1 cellular context compared by ENCODE assay signal in genomic region chr20:32109392-32110172, GRCh38.
A peak's percentile ranks its signal among the peaks of the same experiment; 100 is the strongest.
TF ChIP-seq lines count a peak whose summit lies in the region.

Gene TM9SF4, plus strand, starts transcription at chr20:32109714. Its CDS starts 27 bp downstream, at chr20:32109741.

TF ChIP-seq in HEK293, 187 proteins besides CTCF, POLR2A, EP300 and RAD21 (continued from another document and continues in another):
- peak; percentile 80 for TF ChIP-seq ZBTB20 (tag by site-specific recombination; IDR thresholded peaks at IDR 0.05)
- TF ChIP-seq, protein P1, sequence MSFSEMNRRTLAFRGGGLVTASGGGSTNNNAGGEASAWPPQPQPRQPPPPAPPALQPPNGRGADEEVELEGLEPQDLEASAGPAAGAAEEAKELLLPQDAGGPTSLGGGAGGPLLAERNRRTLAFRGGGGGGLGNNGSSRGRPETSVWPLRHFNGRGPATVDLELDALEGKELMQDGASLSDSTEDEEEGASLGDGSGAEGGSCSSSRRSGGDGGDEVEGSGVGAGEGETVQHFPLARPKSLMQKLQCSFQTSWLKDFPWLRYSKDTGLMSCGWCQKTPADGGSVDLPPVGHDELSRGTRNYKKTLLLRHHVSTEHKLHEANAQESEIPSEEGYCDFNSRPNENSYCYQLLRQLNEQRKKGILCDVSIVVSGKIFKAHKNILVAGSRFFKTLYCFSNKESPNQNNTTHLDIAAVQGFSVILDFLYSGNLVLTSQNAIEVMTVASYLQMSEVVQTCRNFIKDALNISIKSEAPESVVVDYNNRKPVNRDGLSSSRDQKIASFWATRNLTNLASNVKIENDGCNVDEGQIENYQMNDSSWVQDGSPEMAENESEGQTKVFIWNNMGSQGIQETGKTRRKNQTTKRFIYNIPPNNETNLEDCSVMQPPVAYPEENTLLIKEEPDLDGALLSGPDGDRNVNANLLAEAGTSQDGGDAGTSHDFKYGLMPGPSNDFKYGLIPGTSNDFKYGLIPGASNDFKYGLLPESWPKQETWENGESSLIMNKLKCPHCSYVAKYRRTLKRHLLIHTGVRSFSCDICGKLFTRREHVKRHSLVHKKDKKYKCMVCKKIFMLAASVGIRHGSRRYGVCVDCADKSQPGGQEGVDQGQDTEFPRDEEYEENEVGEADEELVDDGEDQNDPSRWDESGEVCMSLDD (tag by site-specific recombination; IDR thresholded peaks at IDR 0.05), result peak; percentile 62
- no peak for TF ChIP-seq ZNF747 (tag by site-specific recombination; IDR thresholded peaks at IDR 0.05)
- TF ChIP-seq, protein P2, sequence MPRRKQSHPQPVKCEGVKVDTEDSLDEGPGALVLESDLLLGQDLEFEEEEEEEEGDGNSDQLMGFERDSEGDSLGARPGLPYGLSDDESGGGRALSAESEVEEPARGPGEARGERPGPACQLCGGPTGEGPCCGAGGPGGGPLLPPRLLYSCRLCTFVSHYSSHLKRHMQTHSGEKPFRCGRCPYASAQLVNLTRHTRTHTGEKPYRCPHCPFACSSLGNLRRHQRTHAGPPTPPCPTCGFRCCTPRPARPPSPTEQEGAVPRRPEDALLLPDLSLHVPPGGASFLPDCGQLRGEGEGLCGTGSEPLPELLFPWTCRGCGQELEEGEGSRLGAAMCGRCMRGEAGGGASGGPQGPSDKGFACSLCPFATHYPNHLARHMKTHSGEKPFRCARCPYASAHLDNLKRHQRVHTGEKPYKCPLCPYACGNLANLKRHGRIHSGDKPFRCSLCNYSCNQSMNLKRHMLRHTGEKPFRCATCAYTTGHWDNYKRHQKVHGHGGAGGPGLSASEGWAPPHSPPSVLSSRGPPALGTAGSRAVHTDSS (tag by site-specific recombination; IDR thresholded peaks at IDR 0.05), result peak; percentile 76
- TF ChIP-seq ZSCAN16 (tag by site-specific recombination; IDR thresholded peaks at IDR 0.05), result peak; percentile 76; the same call in 1 of the 2 replicates
- TF ChIP-seq, protein P3, sequence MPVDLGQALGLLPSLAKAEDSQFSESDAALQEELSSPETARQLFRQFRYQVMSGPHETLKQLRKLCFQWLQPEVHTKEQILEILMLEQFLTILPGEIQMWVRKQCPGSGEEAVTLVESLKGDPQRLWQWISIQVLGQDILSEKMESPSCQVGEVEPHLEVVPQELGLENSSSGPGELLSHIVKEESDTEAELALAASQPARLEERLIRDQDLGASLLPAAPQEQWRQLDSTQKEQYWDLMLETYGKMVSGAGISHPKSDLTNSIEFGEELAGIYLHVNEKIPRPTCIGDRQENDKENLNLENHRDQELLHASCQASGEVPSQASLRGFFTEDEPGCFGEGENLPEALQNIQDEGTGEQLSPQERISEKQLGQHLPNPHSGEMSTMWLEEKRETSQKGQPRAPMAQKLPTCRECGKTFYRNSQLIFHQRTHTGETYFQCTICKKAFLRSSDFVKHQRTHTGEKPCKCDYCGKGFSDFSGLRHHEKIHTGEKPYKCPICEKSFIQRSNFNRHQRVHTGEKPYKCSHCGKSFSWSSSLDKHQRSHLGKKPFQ (tag by site-specific recombination; IDR thresholded peaks at IDR 0.05), result peak; percentile 53
- peak; percentile 81 for TF ChIP-seq IKZF3 (tag by site-specific recombination; IDR thresholded peaks at IDR 0.05)
- no peak for TF ChIP-seq ZNF664 (tag by site-specific recombination; IDR thresholded peaks at IDR 0.05)
- peak; percentile 94 for TF ChIP-seq KLF8 (tag by site-specific recombination; IDR thresholded peaks at IDR 0.05)
- no peak for TF ChIP-seq ZNF514 (tag by site-specific recombination; IDR thresholded peaks at IDR 0.05)
- TF ChIP-seq ZNF335 (tag by site-specific recombination; conservative IDR thresholded peaks at IDR 0.05), result peak; percentile 100
- no peak for TF ChIP-seq ZNF624 (tag by site-specific recombination; IDR thresholded peaks at IDR 0.05)
- no peak for TF ChIP-seq ZNF148 (tag by site-specific recombination; IDR thresholded peaks at IDR 0.05; ENCODE audit: borderline replicate concordance)
- no peak for TF ChIP-seq ZNF248 (tag by site-specific recombination; IDR thresholded peaks at IDR 0.05)
- peak; percentile 92 for TF ChIP-seq OVOL3 (tag by site-specific recombination; IDR thresholded peaks at IDR 0.05)
- TF ChIP-seq ZNF600 (tag by site-specific recombination; IDR thresholded peaks at IDR 0.05), result peak; percentile 86
- TF ChIP-seq ZNF837 (tag by site-specific recombination; IDR thresholded peaks at IDR 0.05), result no peak
- no peak for TF ChIP-seq ZNF426 (tag by site-specific recombination; IDR thresholded peaks at IDR 0.05)
- no peak for TF ChIP-seq ZNF704 (tag by site-specific recombination; IDR thresholded peaks at IDR 0.05)
- no peak for TF ChIP-seq ZNF830 (tag by site-specific recombination; IDR thresholded peaks at IDR 0.05; ENCODE audit: low read depth)
- no peak for TF ChIP-seq ZNF404 (tag by site-specific recombination; IDR thresholded peaks at IDR 0.05)
- TF ChIP-seq ZNF510 (tag by site-specific recombination; IDR thresholded peaks at IDR 0.05; ENCODE audit: insufficient replicate concordance), result no peak
- TF ChIP-seq GLI4 (tag by site-specific recombination; IDR thresholded peaks at IDR 0.05), result no peak
- TF ChIP-seq TCF7L2 (IDR thresholded peaks at IDR 0.05; ENCODE audit: borderline replicate concordance, low read depth, low read length), result no peak
- TF ChIP-seq, protein P4, sequence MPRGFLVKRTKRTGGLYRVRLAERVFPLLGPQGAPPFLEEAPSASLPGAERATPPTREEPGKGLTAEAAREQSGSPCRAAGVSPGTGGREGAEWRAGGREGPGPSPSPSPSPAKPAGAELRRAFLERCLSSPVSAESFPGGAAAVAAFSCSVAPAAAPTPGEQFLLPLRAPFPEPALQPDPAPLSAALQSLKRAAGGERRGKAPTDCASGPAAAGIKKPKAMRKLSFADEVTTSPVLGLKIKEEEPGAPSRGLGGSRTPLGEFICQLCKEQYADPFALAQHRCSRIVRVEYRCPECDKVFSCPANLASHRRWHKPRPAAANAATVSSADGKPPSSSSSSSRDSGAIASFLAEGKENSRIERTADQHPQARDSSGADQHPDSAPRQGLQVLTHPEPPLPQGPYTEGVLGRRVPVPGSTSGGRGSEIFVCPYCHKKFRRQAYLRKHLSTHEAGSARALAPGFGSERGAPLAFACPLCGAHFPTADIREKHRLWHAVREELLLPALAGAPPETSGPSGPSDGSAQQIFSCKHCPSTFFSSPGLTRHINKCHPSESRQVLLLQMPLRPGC (tag by site-specific recombination; IDR thresholded peaks at IDR 0.05), result peak; percentile 80
- no peak for TF ChIP-seq ZNF48 (tag by site-specific recombination; IDR thresholded peaks at IDR 0.05)
- no peak for TF ChIP-seq ZNF658 (tag by site-specific recombination; IDR thresholded peaks at IDR 0.05)
- TF ChIP-seq ZNF311 (tag by site-specific recombination; IDR thresholded peaks at IDR 0.05; ENCODE audit: borderline replicate concordance), result no peak
- peak; percentile 91 for TF ChIP-seq SP7 (tag by site-specific recombination; IDR thresholded peaks at IDR 0.05)
- no peak for TF ChIP-seq ZNF558 (tag by site-specific recombination; IDR thresholded peaks at IDR 0.05)
- TF ChIP-seq ZBTB1 (tag by site-specific recombination; IDR thresholded peaks at IDR 0.05), result no peak
- TF ChIP-seq SCRT2 (tag by site-specific recombination; IDR thresholded peaks at IDR 0.05), result peak; percentile 82
- TF ChIP-seq, protein P5, sequence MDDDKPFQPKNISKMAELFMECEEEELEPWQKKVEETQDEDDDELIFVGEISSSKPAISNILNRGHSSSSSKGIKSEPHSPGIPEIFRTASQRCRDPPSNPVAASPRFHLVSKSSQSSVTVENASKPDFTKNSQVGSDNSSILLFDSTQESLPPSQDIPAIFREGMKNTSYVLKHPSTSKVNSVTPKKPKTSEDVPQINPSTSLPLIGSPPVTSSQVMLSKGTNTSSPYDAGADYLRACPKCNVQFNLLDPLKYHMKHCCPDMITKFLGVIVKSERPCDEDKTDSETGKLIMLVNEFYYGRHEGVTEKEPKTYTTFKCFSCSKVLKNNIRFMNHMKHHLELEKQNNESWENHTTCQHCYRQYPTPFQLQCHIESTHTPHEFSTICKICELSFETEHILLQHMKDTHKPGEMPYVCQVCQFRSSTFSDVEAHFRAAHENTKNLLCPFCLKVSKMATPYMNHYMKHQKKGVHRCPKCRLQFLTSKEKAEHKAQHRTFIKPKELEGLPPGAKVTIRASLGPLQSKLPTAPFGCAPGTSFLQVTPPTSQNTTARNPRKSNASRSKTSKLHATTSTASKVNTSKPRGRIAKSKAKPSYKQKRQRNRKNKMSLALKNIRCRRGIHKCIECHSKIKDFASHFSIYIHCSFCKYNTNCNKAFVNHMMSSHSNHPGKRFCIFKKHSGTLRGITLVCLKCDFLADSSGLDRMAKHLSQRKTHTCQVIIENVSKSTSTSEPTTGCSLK (tag by site-specific recombination; IDR thresholded peaks at IDR 0.05), result no peak
- no peak for TF ChIP-seq ZNF140 (tag by site-specific recombination; IDR thresholded peaks at IDR 0.05)
- no peak; the same call in 1 of the 2 replicates for TF ChIP-seq ZNF654 (tag by site-specific recombination; IDR thresholded peaks at IDR 0.05; ENCODE audit: low read depth)
- no peak; the same call in 1 of the 2 replicates for TF ChIP-seq ZNF184 (tag by site-specific recombination; IDR thresholded peaks at IDR 0.05)
- peak; percentile 60 for TF ChIP-seq GLIS2 (tag by site-specific recombination; IDR thresholded peaks at IDR 0.05)
- peak; percentile 40; the same call in 1 of the 2 replicates for TF ChIP-seq KLF1 (tag by site-specific recombination; IDR thresholded peaks at IDR 0.05)
- TF ChIP-seq ZNF121 (tag by site-specific recombination; IDR thresholded peaks at IDR 0.05), result no peak
- no peak for TF ChIP-seq HOXC10 (CRISPR knock-in tag; IDR thresholded peaks at IDR 0.05)
- no peak for TF ChIP-seq ZNF549 (tag by site-specific recombination; IDR thresholded peaks at IDR 0.05)
- TF ChIP-seq SP2 (tag by site-specific recombination; IDR thresholded peaks at IDR 0.05), result peak; percentile 78
- 0 out of 2 replicates have a peak, but pooled peaks have one; percentile 37 for TF ChIP-seq TRIM28 (IDR thresholded peaks at IDR 0.05; ENCODE audit: borderline replicate concordance, low read length)
- TF ChIP-seq KLF7 (tag by site-specific recombination; IDR thresholded peaks at IDR 0.05; ENCODE audit: borderline replicate concordance), result peak; percentile 71
- no peak for TF ChIP-seq ZNF202 (tag by site-specific recombination; IDR thresholded peaks at IDR 0.05; ENCODE audit: borderline replicate concordance)
- TF ChIP-seq ZNF529 (tag by site-specific recombination; IDR thresholded peaks at IDR 0.05; ENCODE audit: insufficient replicate concordance), result no peak
- TF ChIP-seq, protein P6, sequence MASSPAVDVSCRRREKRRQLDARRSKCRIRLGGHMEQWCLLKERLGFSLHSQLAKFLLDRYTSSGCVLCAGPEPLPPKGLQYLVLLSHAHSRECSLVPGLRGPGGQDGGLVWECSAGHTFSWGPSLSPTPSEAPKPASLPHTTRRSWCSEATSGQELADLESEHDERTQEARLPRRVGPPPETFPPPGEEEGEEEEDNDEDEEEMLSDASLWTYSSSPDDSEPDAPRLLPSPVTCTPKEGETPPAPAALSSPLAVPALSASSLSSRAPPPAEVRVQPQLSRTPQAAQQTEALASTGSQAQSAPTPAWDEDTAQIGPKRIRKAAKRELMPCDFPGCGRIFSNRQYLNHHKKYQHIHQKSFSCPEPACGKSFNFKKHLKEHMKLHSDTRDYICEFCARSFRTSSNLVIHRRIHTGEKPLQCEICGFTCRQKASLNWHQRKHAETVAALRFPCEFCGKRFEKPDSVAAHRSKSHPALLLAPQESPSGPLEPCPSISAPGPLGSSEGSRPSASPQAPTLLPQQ (tag by site-specific recombination; IDR thresholded peaks at IDR 0.05), result peak; percentile 80
- 0 out of 2 replicates have a peak, but pooled peaks have one; percentile 56 for TF ChIP-seq ZNF138 (tag by site-specific recombination; IDR thresholded peaks at IDR 0.05; ENCODE audit: borderline replicate concordance)
- TF ChIP-seq ZNF16 (tag by site-specific recombination; IDR thresholded peaks at IDR 0.05; ENCODE audit: low read depth), result no peak
